ENCODE assay signal across 10 cellular contexts in the genomic region with DNA sequence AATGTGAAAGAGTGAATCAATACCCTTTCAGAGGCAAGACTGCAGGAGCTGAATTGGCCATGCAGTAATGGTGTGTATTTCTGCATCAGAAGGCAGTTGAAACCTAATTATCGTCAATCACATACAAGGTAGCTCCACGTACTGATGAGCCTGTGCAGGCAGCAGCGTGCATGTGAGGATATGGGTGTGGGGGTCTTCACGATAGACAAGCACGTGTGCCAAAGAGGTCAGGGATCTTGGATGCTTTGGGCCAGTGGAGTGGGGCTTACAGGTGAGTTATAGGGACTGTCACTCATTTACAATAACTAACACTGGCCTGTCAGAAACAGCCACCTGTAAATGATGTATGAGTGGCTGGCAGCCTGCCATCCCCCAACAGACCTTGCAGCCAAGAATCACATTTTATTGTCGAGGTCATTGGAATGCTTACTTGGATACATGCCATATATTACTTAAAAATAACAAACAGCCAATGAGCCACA.
DNase-seq lines count a peak whose midpoint lies in the region; ATAC-seq lines count a peak whose summit lies in the region.
"Had no signal": no experiment of that assay in that cellular context is flagged by ENCODE, and none has a peak within 500 bp of the region (broad histone marks: within the 10 kb centered on the region; RNA-seq: fewer than 3 reads in every experiment).

No MANE protein-coding gene starts in this region.

- peak; percentile 82 for ATAC-seq in left colon

- DNase-seq in DMS79 treated with DMSO at 0.1 percent for 48 hours (lab: John Stamatoyannopoulos, UW) (peak; percentile 84), LoVo (ENCODE audit: low spot score) (peak; percentile 83), SHP77 treated with DMSO at 0.1 percent for 48 hours (lab: John Stamatoyannopoulos, UW) (peak; percentile 40), left colon (peak; percentile 52 to 76), dedifferentiated amniotic fluid mesenchymal stem cell (ENCODE audit: extremely low spot score) (no peak), NCI-H1694 treated with DMSO at 0.1 percent for 48 hours (lab: John Stamatoyannopoulos, UW) (no peak), OCI-M1 (lab: John Stamatoyannopoulos, UW) (no peak), germinal center (ENCODE audit: low spot score) (no peak)
- DNase-seq: KG1, mesendoderm had no signal

- intact Hi-C loops in left colon (cut with DNase I, micrococcal nuclease) = no loop called here

Comparison
In these comparisons a context has a peak if more than half of its experiments do, and no peak if none do; other contexts are left out.
1. DNase-seq: peak in DMS79 treated with DMSO at 0.1 percent for 48 hours (single experiment), LoVo (single experiment), SHP77 treated with DMSO at 0.1 percent for 48 hours (single experiment) and left colon (2 of 2); none in dedifferentiated amniotic fluid mesenchymal stem cell (single experiment), NCI-H1694 treated with DMSO at 0.1 percent for 48 hours (single experiment), OCI-M1 (single experiment) and germinal center (single experiment).